ENCODE assay signal across 8 cellular contexts in genomic region chr17:30378797-30379302, GRCh38. TPM values are rescaled to one million over a fixed set of nuclear protein-coding genes. Genes with fewer than 3 reads are reported as not detected.
A peak's percentile ranks its signal among the peaks of the same experiment; 100 is the strongest.
DNase-seq lines count a peak whose midpoint lies in the region; ATAC-seq and TF ChIP-seq lines count a peak whose summit lies in the region.

TSS of gene CPD (plus strand) at chr17:30378927. CDS start at chr17:30378981, 54 bp downstream.

- no peaks in the 10 kb centered on the region for H3K27me3 ChIP-seq in left ventricle myocardium inferior (ENCODE audit: low read depth)
- no peaks in the 10 kb centered on the region for H3K27me3 ChIP-seq in upper lobe of right lung

- H3K36me3 ChIP-seq in left ventricle myocardium inferior (no peaks in the 10 kb centered on the region), upper lobe of right lung (no peaks in the 10 kb centered on the region)

- in situ Hi-C loops in GM13976 (cut with MboI; ENCODE audit: low sequenced_read_pairs, unreplicated experiment) = no loop called here

- H3K4me1 Mint-ChIP-seq in T-helper 1 cell treated with Interleukin-12 subunit alpha and Interleukin-12 subunit beta and Interleukin-4 antibody, amounts not matched to agents 30 μg/mL and 1 μg/mL, for 36 hours (ENCODE audit: low read depth) = peaks cover 58% of the 10 kb centered on the region
- peaks cover 49% of the 10 kb centered on the region for H3K4me1 Mint-ChIP-seq in progenitor cell of endocrine pancreas (ENCODE audit: low read depth)

- H3K4me3 ChIP-seq in left ventricle myocardium inferior = peak within 1 kb of the TSS; percentile 92
- H3K4me3 ChIP-seq in upper lobe of right lung = peak within 1 kb of the TSS; percentile 78

- H3K9me3 ChIP-seq in left ventricle myocardium inferior (replicated peaks) (no peaks in the 10 kb centered on the region), upper lobe of right lung (no peaks in the 10 kb centered on the region)

- intact Hi-C loops in left ventricle myocardium inferior (cut with micrococcal nuclease) = no loop called here
- intact Hi-C loops in upper lobe of right lung (cut with DNase I) = no loop called here

- ATAC-seq in HG02870 (IDR thresholded peaks at IDR 0.05; ENCODE audit: unreplicated experiment) = peak; percentile 78
- peak; percentile 99 for ATAC-seq in upper lobe of right lung

- H3K27ac ChIP-seq in left ventricle myocardium inferior (replicated peaks) = peak within 1 kb of the TSS; percentile 88
- peak within 1 kb of the TSS; percentile 88 for H3K27ac ChIP-seq in upper lobe of right lung

- H3K4me1 ChIP-seq in left ventricle myocardium inferior (peaks cover 71% of the 10 kb centered on the region), upper lobe of right lung (peaks cover 49% of the 10 kb centered on the region)

- no peaks in the 10 kb centered on the region for H3K27me3 Mint-ChIP-seq in T-helper 1 cell treated with Interleukin-12 subunit alpha and Interleukin-12 subunit beta and Interleukin-4 antibody, amounts not matched to agents 30 μg/mL and 1 μg/mL, for 36 hours (ENCODE audit: low read depth)
- no peaks in the 10 kb centered on the region for H3K27me3 Mint-ChIP-seq in progenitor cell of endocrine pancreas

- H3K36me3 Mint-ChIP-seq in T-helper 1 cell treated with Interleukin-12 subunit alpha and Interleukin-12 subunit beta and Interleukin-4 antibody, amounts not matched to agents 30 μg/mL and 1 μg/mL, for 36 hours (ENCODE audit: low read depth) = peaks cover 5% of the 10 kb centered on the region
- no peaks in the 10 kb centered on the region for H3K36me3 Mint-ChIP-seq in progenitor cell of endocrine pancreas (ENCODE audit: insufficient read depth)

- no peaks in the 10 kb centered on the region for H3K9me3 Mint-ChIP-seq in T-helper 1 cell treated with Interleukin-12 subunit alpha and Interleukin-12 subunit beta and Interleukin-4 antibody, amounts not matched to agents 30 μg/mL and 1 μg/mL, for 36 hours
- H3K9me3 Mint-ChIP-seq in progenitor cell of endocrine pancreas (ENCODE audit: low read depth) = no peaks in the 10 kb centered on the region

- peak within 1 kb of the TSS; percentile 93 for H3K27ac Mint-ChIP-seq in T-helper 1 cell treated with Interleukin-12 subunit alpha and Interleukin-12 subunit beta and Interleukin-4 antibody, amounts not matched to agents 30 μg/mL and 1 μg/mL, for 36 hours
- H3K27ac Mint-ChIP-seq in progenitor cell of endocrine pancreas = peak within 1 kb of the TSS; percentile 79

- no peak for TF ChIP-seq CTCF in GM13976 (IDR thresholded peaks at IDR 0.05; ENCODE audit: borderline replicate concordance, control extremely low read depth, extremely low read depth, insufficient read depth, missing control alignments)
- no peak for TF ChIP-seq CTCF in left ventricle myocardium inferior (IDR thresholded peaks at IDR 0.05; ENCODE audit: borderline replicate concordance)
- no peak for TF ChIP-seq CTCF in progenitor cell of endocrine pancreas (IDR thresholded peaks at IDR 0.05; ENCODE audit: unreplicated experiment)
- TF ChIP-seq CTCF in upper lobe of right lung (IDR thresholded peaks at IDR 0.05) = no peak

- peak within 1 kb of the TSS; percentile 89 for H3K4me3 Mint-ChIP-seq in T-helper 1 cell treated with Interleukin-12 subunit alpha and Interleukin-12 subunit beta and Interleukin-4 antibody, amounts not matched to agents 30 μg/mL and 1 μg/mL, for 36 hours
- H3K4me3 Mint-ChIP-seq in progenitor cell of endocrine pancreas (ENCODE audit: low read depth) = peak within 1 kb of the TSS; percentile 86

- DNase-seq in GM13976 (ENCODE audit: low spot score) (peak; percentile 98), NCI-H1694 treated with DMSO at 0.1 percent for 48 hours (lab: John Stamatoyannopoulos, UW) (peak; percentile 84), amniotic stem cell (lab: John Stamatoyannopoulos, UW) (peak; percentile 92), left ventricle myocardium inferior (peak; percentile 98), progenitor cell of endocrine pancreas (ENCODE audit: low spot score, unreplicated experiment) (peak; percentile 98), upper lobe of right lung (peak; percentile 98)

RNA-seq across cellular contexts. Expression of gene CPD, which starts in this region (rescaled TPM):
- total RNA-seq in left ventricle myocardium inferior (19.3 TPM), progenitor cell of endocrine pancreas (123 and 124 TPM in 2 replicates), upper lobe of right lung (75.3 TPM)

Comparison
In these comparisons a context has a peak if more than half of its experiments do, and no peak if none do; other contexts are left out.
1. Peak in every context shown above with its lines: DNase-seq, ATAC-seq, H3K4me3 ChIP-seq and H3K27ac ChIP-seq.